Comparison of ENCODE assay signal across 11 cellular contexts in the genomic region with DNA sequence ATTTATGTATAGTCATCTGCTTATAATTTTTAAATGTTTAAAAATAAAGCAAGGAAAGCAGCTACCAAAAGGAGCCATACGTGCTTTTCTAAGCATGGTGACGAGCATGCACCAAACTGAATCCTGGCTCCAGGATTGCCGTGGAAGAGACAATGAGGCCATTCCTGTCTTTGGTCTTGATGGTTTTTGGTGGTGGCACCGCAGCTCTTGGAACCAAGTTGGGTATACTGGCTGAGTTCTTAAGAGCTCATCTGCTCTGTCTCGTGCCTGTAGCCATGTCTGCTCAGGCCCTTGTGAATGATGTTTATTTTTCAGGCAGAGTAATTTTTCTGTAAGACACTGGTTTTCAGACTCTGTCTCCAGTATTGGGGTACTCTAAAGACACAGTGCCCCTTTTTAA.
"Had no signal": no experiment of that assay in that cellular context is flagged by ENCODE, and none has a peak within 500 bp of the region (broad histone marks: within the 10 kb centered on the region; RNA-seq: fewer than 3 reads in every experiment).

No MANE protein-coding gene starts in this region.

- H3K4me3 ChIP-seq: tibial nerve had no signal

- H3K36me3 Mint-ChIP-seq: activated naive CD4-positive, alpha-beta T cell treated with anti-CD3 and anti-CD28 coated beads, Interleukin-2, amount 50 U/mL, for 24 hours had no signal

- ATAC-seq: activated CD4-positive, CD25-positive, alpha-beta regulatory T cell treated with anti-CD3 and anti-CD28 coated beads, Interleukin-2, amount 50 U/mL, for 24 hours; naive thymus-derived CD4-positive, alpha-beta T cell had no signal

- H3K9me3 ChIP-seq: tibial nerve had no signal

- DNase-seq: brain microvascular endothelial cell; effector CD4-positive, alpha-beta T cell; immature natural killer cell; left colon; mammary epithelial cell; naive thymus-derived CD4-positive, alpha-beta T cell; stimulated activated CD4-positive, alpha-beta T cell treated with anti-CD3 and anti-CD28 coated beads, Interleukin-2, amount 100 ng/mL, for 48 hours; stimulated activated naive CD4-positive, alpha-beta T cell treated with Interleukin-2 at 50 U/mL for 16 hours had no signal

- H3K4me3 Mint-ChIP-seq: activated naive CD4-positive, alpha-beta T cell treated with anti-CD3 and anti-CD28 coated beads, Interleukin-2, amount 50 U/mL, for 24 hours; immature natural killer cell; naive thymus-derived CD4-positive, alpha-beta T cell had no signal

- H3K27me3 Mint-ChIP-seq: activated naive CD4-positive, alpha-beta T cell treated with anti-CD3 and anti-CD28 coated beads, Interleukin-2, amount 50 U/mL, for 24 hours; naive thymus-derived CD4-positive, alpha-beta T cell had no signal

- H3K9me3 Mint-ChIP-seq: activated naive CD4-positive, alpha-beta T cell treated with anti-CD3 and anti-CD28 coated beads, Interleukin-2, amount 50 U/mL, for 24 hours; immature natural killer cell; naive thymus-derived CD4-positive, alpha-beta T cell had no signal

- H3K27ac ChIP-seq: brain microvascular endothelial cell had no signal

- H3K27ac Mint-ChIP-seq: activated naive CD4-positive, alpha-beta T cell treated with anti-CD3 and anti-CD28 coated beads, Interleukin-2, amount 50 U/mL, for 24 hours; immature natural killer cell; naive thymus-derived CD4-positive, alpha-beta T cell had no signal

- H3K4me1 Mint-ChIP-seq: activated naive CD4-positive, alpha-beta T cell treated with anti-CD3 and anti-CD28 coated beads, Interleukin-2, amount 50 U/mL, for 24 hours; immature natural killer cell; naive thymus-derived CD4-positive, alpha-beta T cell had no signal

- H3K27me3 ChIP-seq: brain microvascular endothelial cell, tibial nerve had no signal
